ENCODE assay signal across 9 cellular contexts in genomic region chr14:76920572-76921175, GRCh38.
DNase-seq lines count a peak whose midpoint lies in the region; ATAC-seq lines count a peak whose summit lies in the region.
"Had no signal": no experiment of that assay in that cellular context is flagged by ENCODE, and none has a peak within 500 bp of the region (broad histone marks: within the 10 kb centered on the region; RNA-seq: fewer than 3 reads in every experiment).

No MANE protein-coding gene starts in this region.

- peak overlapping the region; percentile 47 for H3K4me3 Mint-ChIP-seq in activated naive CD8-positive, alpha-beta T cell treated with anti-CD3 and anti-CD28 coated beads, Interleukin-2, amount 10 ng/mL, durations not matched to agents 7 days and 5 days

- H3K9me3 Mint-ChIP-seq in activated naive CD8-positive, alpha-beta T cell treated with anti-CD3 and anti-CD28 coated beads, Interleukin-2, amount 10 ng/mL, durations not matched to agents 7 days and 5 days: no peaks in the 10 kb centered on the region

- H3K27me3 ChIP-seq in BLaER1: no peaks in the 10 kb centered on the region

- peak overlapping the region; percentile 98 for H3K4me2 ChIP-seq in BLaER1
- H3K4me2 ChIP-seq: KMS-11 had no signal

- 55 to 64% methylated on average over 4 to 7 of the region's 10 CpGs for WGBS in mesodermal cell (ENCODE audit: insufficient coverage in 2 of 2), 2 experiments

- H3K36me3 Mint-ChIP-seq in activated naive CD8-positive, alpha-beta T cell treated with anti-CD3 and anti-CD28 coated beads, Interleukin-2, amount 10 ng/mL, durations not matched to agents 7 days and 5 days: no peaks in the 10 kb centered on the region

- peak overlapping the region; percentile 84 for H3K27ac Mint-ChIP-seq in activated naive CD8-positive, alpha-beta T cell treated with anti-CD3 and anti-CD28 coated beads, Interleukin-2, amount 10 ng/mL, durations not matched to agents 7 days and 5 days

- H3K36me3 ChIP-seq in BLaER1 (no peaks in the 10 kb centered on the region), mesodermal cell (ENCODE audit: control insufficient read depth, insufficient read depth, low read length) (no peaks in the 10 kb centered on the region)

- ATAC-seq in activated naive CD8-positive, alpha-beta T cell treated with anti-CD3 and anti-CD28 coated beads, Interleukin-2, amount 10 ng/mL, durations not matched to agents 7 days and 5 days (ENCODE audit: low read depth): no peak
- no peak for ATAC-seq in HG03135 (IDR thresholded peaks at IDR 0.05; ENCODE audit: unreplicated experiment)

- H3K27ac ChIP-seq in BLaER1 (peak overlapping the region; percentile 86), mesodermal cell (ENCODE audit: low read depth, low read length, severe bottlenecking) (peak overlapping the region; percentile 99)
- H3K27ac ChIP-seq: KMS-11 had no signal

- H3K4me1 ChIP-seq in BLaER1: peaks cover 99% of the 10 kb centered on the region
- H3K4me1 ChIP-seq in mesodermal cell (ENCODE audit: control insufficient read depth, insufficient read depth, low read length, poor library complexity, severe bottlenecking): peaks cover 82% of the 10 kb centered on the region

- peaks cover 9% of the 10 kb centered on the region; the same call in 1 of the 2 replicates for H4K20me1 ChIP-seq in BLaER1

- H3K4me1 Mint-ChIP-seq in activated naive CD8-positive, alpha-beta T cell treated with anti-CD3 and anti-CD28 coated beads, Interleukin-2, amount 10 ng/mL, durations not matched to agents 7 days and 5 days: peaks cover 51% of the 10 kb centered on the region

- DNase-seq in NCI-H1105 treated with DMSO at 0.1 percent for 48 hours (lab: John Stamatoyannopoulos, UW) (peak; percentile 86), T-helper 9 cell (no peak), OCI-M1 (lab: John Stamatoyannopoulos, UW) (no peak)
- DNase-seq in activated naive CD8-positive, alpha-beta T cell treated with anti-CD3 and anti-CD28 coated beads, Interleukin-2, amount 10 ng/mL, durations not matched to agents 7 days and 5 days: no peak
- no peak for DNase-seq in stimulated activated CD4-positive, alpha-beta T cell treated with anti-CD3 and anti-CD28 coated beads, Interleukin-4, amount 100 ng/mL, for 24 hours

- peak overlapping the region; percentile 67 for H3K9ac ChIP-seq in BLaER1
- H3K9ac ChIP-seq: KMS-11 had no signal

- H3K4me3 ChIP-seq in BLaER1 (peak overlapping the region; percentile 55), mesodermal cell (ENCODE audit: extremely low read depth, insufficient read depth, low read length, poor library complexity, severe bottlenecking) (no peak overlapping the region)

- H3K9me3 ChIP-seq in BLaER1 (no peaks in the 10 kb centered on the region), mesodermal cell (ENCODE audit: control insufficient read depth, low read length) (no peaks in the 10 kb centered on the region)

- POLR2A ChIA-PET in activated naive CD8-positive, alpha-beta T cell treated with anti-CD3 and anti-CD28 coated beads, Interleukin-2, amount 10 ng/mL, durations not matched to agents 7 days and 5 days (lab: Charles Lee): interaction anchor here (0.9 to 5.3 kb wide), 9 partner anchors 9 to 134 kb away, joined by 3 to 28 read pairs (median 8); partner anchors contain the start of gene IRF2BPL

- H3K27me3 Mint-ChIP-seq in activated naive CD8-positive, alpha-beta T cell treated with anti-CD3 and anti-CD28 coated beads, Interleukin-2, amount 10 ng/mL, durations not matched to agents 7 days and 5 days: peaks cover 3% of the 10 kb centered on the region
